In genomic region chr10:85600026-85600743, GRCh38 we compare ENCODE assay signal across 35 cellular contexts.
A peak's percentile ranks its signal among the peaks of the same experiment; 100 is the strongest.
DNase-seq lines count a peak whose midpoint lies in the region; ATAC-seq, FAIRE-seq and TF ChIP-seq lines count a peak whose summit lies in the region.
"Had no signal": no experiment of that assay in that cellular context is flagged by ENCODE, and none has a peak within 500 bp of the region (broad histone marks: within the 10 kb centered on the region; RNA-seq: fewer than 3 reads in every experiment).

No MANE protein-coding gene starts in this region.

- no peaks in the 10 kb centered on the region for H3K27me3 Mint-ChIP-seq in CD4-positive, CD25-positive, alpha-beta regulatory T cell
- H3K27me3 Mint-ChIP-seq: activated CD4-positive, alpha-beta memory T cell treated with anti-CD3 and anti-CD28 coated beads, Interleukin-2, amount 10 ng/mL, durations not matched to agents 7 days and 5 days; activated naive CD8-positive, alpha-beta T cell; stimulated activated naive CD8-positive, alpha-beta T cell treated with anti-CD3 and anti-CD28 coated beads, Interleukin-15, Interleukin-2, amounts not matched to agents 100 ng/mL and 50 ng/mL, for 24 hours had no signal

- TF ChIP-seq CTCF in K562 (IDR thresholded peaks at IDR 0.05 in 2 of 3, conservative IDR thresholded peaks at IDR 0.05 in 1 of 3; ENCODE audit: insufficient read depth in 2 of 3, low read depth in 1 of 3, low read length in 3 of 3), result no peak
- no peak for TF ChIP-seq CTCF in Peyer's patch (IDR thresholded peaks at IDR 0.05)

- H3K36me3 Mint-ChIP-seq in CD4-positive, CD25-positive, alpha-beta regulatory T cell, result no peaks in the 10 kb centered on the region
- H3K36me3 Mint-ChIP-seq: activated naive CD8-positive, alpha-beta T cell had no signal

- H3K4me1 ChIP-seq in CD4-positive, CD25-positive, alpha-beta regulatory T cell (ENCODE audit: control insufficient read depth, insufficient read depth, low read length, poor library complexity, severe bottlenecking), result peaks cover 6% of the 10 kb centered on the region
- H3K4me1 ChIP-seq in K562 (replicated peaks in 1 of 2; ENCODE audit: control insufficient read depth in 2 of 2, insufficient read depth in 2 of 2, low read length in 2 of 2), result peaks cover 0 to 3% of the 10 kb centered on the region in 2 experiments; a peak in 1 of 5 replicates
- no peaks in the 10 kb centered on the region for H3K4me1 ChIP-seq in Peyer's patch
- H3K4me1 ChIP-seq: BLaER1, colonic mucosa, heart left ventricle, parathyroid adenoma, right lobe of liver had no signal

- H3K27ac Mint-ChIP-seq in CD4-positive, CD25-positive, alpha-beta regulatory T cell, result peak overlapping the region in 2 of 3 donors; percentile 20 to 58
- H3K27ac Mint-ChIP-seq: activated CD4-positive, alpha-beta memory T cell treated with anti-CD3 and anti-CD28 coated beads, Interleukin-2, amount 10 ng/mL, durations not matched to agents 7 days and 5 days; activated naive CD8-positive, alpha-beta T cell; activated T-helper 2 cell treated with anti-CD3 and anti-CD28 coated beads, Interferon-gamma antibody, Interleukin-2, Interleukin-4, amounts not matched to agents 10 μg/mL and 5 μg/mL and 100 μg/mL, durations not matched to agents 14 hours and 24 hours and 36 hours; stimulated activated naive CD8-positive, alpha-beta T cell treated with anti-CD3 and anti-CD28 coated beads, Interleukin-15, Interleukin-2, amounts not matched to agents 100 ng/mL and 50 ng/mL, for 24 hours; T-helper 2 cell treated with Interferon-gamma antibody and Interleukin-4, amounts not matched to agents 5 μg/mL and 100 μg/mL, for 36 hours had no signal

- no peak for ATAC-seq in CD4-positive, CD25-positive, alpha-beta regulatory T cell (ENCODE audit: low read depth in 2 of 2)
- ATAC-seq in K562 (no peak), GM21737 (IDR thresholded peaks at IDR 0.05; ENCODE audit: unreplicated experiment) (no peak), HG02798 (IDR thresholded peaks at IDR 0.05; ENCODE audit: poor library complexity, unreplicated experiment) (no peak)
- ATAC-seq: heart left ventricle, Panc1, right lobe of liver had no signal

- no peak for DNase-seq in CD4-positive, CD25-positive, alpha-beta regulatory T cell
- DNase-seq in K562 (ENCODE audit: extremely low read depth in 1 of 4, low spot score in 3 of 4) (no peak), hippocampal formation (lab: John Stamatoyannopoulos, UW) (peak; percentile 11 to 64), pons (ENCODE audit: low spot score) (peak; percentile 93), Peyer's patch (no peak), HUDEP-2 (lab: John Stamatoyannopoulos, UW; ENCODE audit: unreplicated experiment in 76 of 76) (no peak)
- DNase-seq: activated CD4-positive, alpha-beta memory T cell treated with anti-CD3 and anti-CD28 coated beads, Interleukin-2, amount 10 ng/mL, durations not matched to agents 7 days and 5 days; activated CD4-positive, CD25-positive, alpha-beta regulatory T cell treated with anti-CD3 and anti-CD28 coated beads, Interleukin-2, amount 50 U/mL, for 72 hours; activated T-cell treated with anti-CD3 and anti-CD28 coated beads for 4 hours; colonic mucosa; effector memory CD4-positive, alpha-beta T cell; erythroblast; H7; heart left ventricle; Kasumi-1; kidney glomerular epithelial cell; NCI-H1417 treated with DMSO at 0.1 percent for 48 hours; NCI-H2081; NCI-H226; SHP77; stimulated activated CD8-positive, alpha-beta memory T cell treated with anti-CD3 and anti-CD28 coated beads, Interleukin-4, amount 100 ng/mL, for 48 hours; thyroid gland had no signal

- no peaks in the 10 kb centered on the region for H3K9me3 ChIP-seq in CD4-positive, CD25-positive, alpha-beta regulatory T cell (ENCODE audit: control insufficient read depth in 2 of 2, low read length in 2 of 2)
- H3K9me3 ChIP-seq in K562 (replicated peaks; ENCODE audit: control insufficient read depth, insufficient read depth, low read depth, low read length), result no peaks in the 10 kb centered on the region
- no peaks in the 10 kb centered on the region for H3K9me3 ChIP-seq in Peyer's patch
- H3K9me3 ChIP-seq: BLaER1, colonic mucosa, heart left ventricle, right lobe of liver, thyroid gland had no signal

- peaks cover 3 to 16% (median 5%) of the 10 kb centered on the region in 4 donors for H3K4me1 Mint-ChIP-seq in CD4-positive, CD25-positive, alpha-beta regulatory T cell

- no peak for FAIRE-seq in K562 (lab: Jason Lieb, UNC)
- FAIRE-seq: bronchial epithelial cell, GM12891 had no signal

- no peak overlapping the region for H2AFZ ChIP-seq in K562 (ENCODE audit: low read depth, low read length)
- H2AFZ ChIP-seq: parathyroid adenoma had no signal

- H3K4me3 ChIP-seq in CD4-positive, CD25-positive, alpha-beta regulatory T cell (ENCODE audit: low read depth, low read length), result no peak overlapping the region
- H3K4me3 ChIP-seq in K562, result no peak overlapping the region
- no peak overlapping the region for H3K4me3 ChIP-seq in Peyer's patch
- H3K4me3 ChIP-seq: BLaER1, colonic mucosa, heart left ventricle, lung, right lobe of liver, thyroid gland had no signal

- H3K36me3 ChIP-seq in CD4-positive, CD25-positive, alpha-beta regulatory T cell (ENCODE audit: control insufficient read depth, insufficient read depth, low read length), result no peaks in the 10 kb centered on the region
- H3K36me3 ChIP-seq in K562 (ENCODE audit: control insufficient read depth, insufficient read depth, low read length) (no peaks in the 10 kb centered on the region), Peyer's patch (no peaks in the 10 kb centered on the region)
- H3K36me3 ChIP-seq: BLaER1, colonic mucosa, heart left ventricle, right lobe of liver, thyroid gland had no signal

- 2% methylated on average over 5 of the region's 5 CpGs for WGBS in K562 (ENCODE audit: insufficient coverage, low coverage, missing lambda C conversion rate)

- BruUV-seq in K562 (replicated peaks; lab: Mats Ljungman, UMichigan), result no TSS peak

- H3K9ac ChIP-seq in K562 (ENCODE audit: insufficient read depth in 1 of 2, low read depth in 2 of 2, low read length in 2 of 2), result no peak overlapping the region
- H3K9ac ChIP-seq: BLaER1, parathyroid adenoma had no signal

- H3K27ac ChIP-seq in CD4-positive, CD25-positive, alpha-beta regulatory T cell (ENCODE audit: insufficient read depth, low read length, poor library complexity, severe bottlenecking), result no peak overlapping the region
- H3K27ac ChIP-seq in K562 (ENCODE audit: extremely low read depth, low read depth, low read length) (no peak overlapping the region), Peyer's patch (no peak overlapping the region)
- H3K27ac ChIP-seq: BLaER1, colonic mucosa, heart left ventricle, parathyroid adenoma, right lobe of liver had no signal

- H3K27me3 ChIP-seq in CD4-positive, CD25-positive, alpha-beta regulatory T cell (ENCODE audit: control insufficient read depth, insufficient read depth, low read length), result no peaks in the 10 kb centered on the region
- H3K27me3 ChIP-seq in K562 (ENCODE audit: control insufficient read depth in 2 of 2, insufficient read depth in 2 of 2, low read length in 2 of 2) (no peaks in the 10 kb centered on the region), Peyer's patch (no peaks in the 10 kb centered on the region)
- H3K27me3 ChIP-seq: BLaER1, colonic mucosa, heart left ventricle, right lobe of liver, thyroid gland had no signal

- in situ Hi-C loops in K562 (cut with MboI), result no loop called here

- TF ChIP-seq POLR2A in K562 (conservative IDR thresholded peaks at IDR 0.05), result no peak
- TF ChIP-seq POLR2A in Peyer's patch (IDR thresholded peaks at IDR 0.05), result no peak

- H3K79me2 ChIP-seq in K562 (ENCODE audit: control insufficient read depth, insufficient read depth, low read length), result no peaks in the 10 kb centered on the region
- H3K79me2 ChIP-seq: parathyroid adenoma had no signal

- no peak for TF ChIP-seq EP300 in K562 (IDR thresholded peaks at IDR 0.05; ENCODE audit: low read length)

- CTCF ChIA-PET in K562 (lab: Yijun Ruan, JAX; ENCODE audit: low intra/inter-chr PET ratio), result no interaction called here

- TF ChIP-seq RAD21 in K562 (CRISPR knock-in tag; conservative IDR thresholded peaks at IDR 0.05 in 1 of 2, IDR thresholded peaks at IDR 0.05 in 1 of 2), result no peak

- no peak overlapping the region for H3K4me2 ChIP-seq in K562 (ENCODE audit: insufficient read depth, low read length)
- H3K4me2 ChIP-seq: BLaER1 had no signal

- H3K9me1 ChIP-seq in K562 (ENCODE audit: control insufficient read depth, insufficient read depth, low read length), result no peaks in the 10 kb centered on the region

- no peak overlapping the region for H3K4me3 Mint-ChIP-seq in CD4-positive, CD25-positive, alpha-beta regulatory T cell
- H3K4me3 Mint-ChIP-seq: activated CD4-positive, alpha-beta memory T cell treated with anti-CD3 and anti-CD28 coated beads, Interleukin-2, amount 10 ng/mL, durations not matched to agents 7 days and 5 days; activated naive CD8-positive, alpha-beta T cell; stimulated activated naive CD8-positive, alpha-beta T cell treated with anti-CD3 and anti-CD28 coated beads, Interleukin-15, Interleukin-2, amounts not matched to agents 100 ng/mL and 50 ng/mL, for 24 hours; T-helper 2 cell treated with Interferon-gamma antibody and Interleukin-4, amounts not matched to agents 5 μg/mL and 100 μg/mL, for 36 hours had no signal

- POLR2A ChIA-PET in K562 (lab: Yijun Ruan, JAX), result no interaction called here

- intact Hi-C loops in K562 (cut with micrococcal nuclease), result no loop called here

- H3K9me3 Mint-ChIP-seq in CD4-positive, CD25-positive, alpha-beta regulatory T cell, result no peaks in the 10 kb centered on the region
- H3K9me3 Mint-ChIP-seq: activated CD4-positive, alpha-beta memory T cell treated with anti-CD3 and anti-CD28 coated beads, Interleukin-2, amount 10 ng/mL, durations not matched to agents 7 days and 5 days; activated T-helper 2 cell treated with anti-CD3 and anti-CD28 coated beads, Interferon-gamma antibody, Interleukin-2, Interleukin-4, amounts not matched to agents 10 μg/mL and 5 μg/mL and 100 μg/mL, durations not matched to agents 14 hours and 24 hours and 36 hours; stimulated activated naive CD8-positive, alpha-beta T cell treated with anti-CD3 and anti-CD28 coated beads, Interleukin-15, Interleukin-2, amounts not matched to agents 100 ng/mL and 50 ng/mL, for 24 hours; T-helper 2 cell treated with Interferon-gamma antibody and Interleukin-4, amounts not matched to agents 5 μg/mL and 100 μg/mL, for 36 hours had no signal

- H4K20me1 ChIP-seq in K562 (replicated peaks; ENCODE audit: control insufficient read depth, insufficient read depth, low read length), result no peaks in the 10 kb centered on the region
- H4K20me1 ChIP-seq: BLaER1 had no signal

TF ChIP-seq in K562, 482 proteins besides CTCF, POLR2A, EP300 and RAD21 (continues in another document):
- TF ChIP-seq CEBPG (CRISPR knock-in tag; IDR thresholded peaks at IDR 0.05), result no peak
- no peak for TF ChIP-seq CEBPG (tag; conservative IDR thresholded peaks at IDR 0.05 in 1 of 2, IDR thresholded peaks at IDR 0.05 in 1 of 2)
- TF ChIP-seq ZNF316 (IDR thresholded peaks at IDR 0.05), result peak; percentile 25; the same call in 1 of the 2 replicates

Comparison
In these comparisons a context has a peak if more than half of its experiments do, and no peak if none do; other contexts are left out.
1. DNase-seq: peak in hippocampal formation (2 of 2) and pons (single experiment); none in CD4-positive, CD25-positive, alpha-beta regulatory T cell (0 of 3), K562 (0 of 4), Peyer's patch (0 of 3) and HUDEP-2 (0 of 76).